Comparison of ENCODE assay signal across 11 cellular contexts in the genomic region with DNA sequence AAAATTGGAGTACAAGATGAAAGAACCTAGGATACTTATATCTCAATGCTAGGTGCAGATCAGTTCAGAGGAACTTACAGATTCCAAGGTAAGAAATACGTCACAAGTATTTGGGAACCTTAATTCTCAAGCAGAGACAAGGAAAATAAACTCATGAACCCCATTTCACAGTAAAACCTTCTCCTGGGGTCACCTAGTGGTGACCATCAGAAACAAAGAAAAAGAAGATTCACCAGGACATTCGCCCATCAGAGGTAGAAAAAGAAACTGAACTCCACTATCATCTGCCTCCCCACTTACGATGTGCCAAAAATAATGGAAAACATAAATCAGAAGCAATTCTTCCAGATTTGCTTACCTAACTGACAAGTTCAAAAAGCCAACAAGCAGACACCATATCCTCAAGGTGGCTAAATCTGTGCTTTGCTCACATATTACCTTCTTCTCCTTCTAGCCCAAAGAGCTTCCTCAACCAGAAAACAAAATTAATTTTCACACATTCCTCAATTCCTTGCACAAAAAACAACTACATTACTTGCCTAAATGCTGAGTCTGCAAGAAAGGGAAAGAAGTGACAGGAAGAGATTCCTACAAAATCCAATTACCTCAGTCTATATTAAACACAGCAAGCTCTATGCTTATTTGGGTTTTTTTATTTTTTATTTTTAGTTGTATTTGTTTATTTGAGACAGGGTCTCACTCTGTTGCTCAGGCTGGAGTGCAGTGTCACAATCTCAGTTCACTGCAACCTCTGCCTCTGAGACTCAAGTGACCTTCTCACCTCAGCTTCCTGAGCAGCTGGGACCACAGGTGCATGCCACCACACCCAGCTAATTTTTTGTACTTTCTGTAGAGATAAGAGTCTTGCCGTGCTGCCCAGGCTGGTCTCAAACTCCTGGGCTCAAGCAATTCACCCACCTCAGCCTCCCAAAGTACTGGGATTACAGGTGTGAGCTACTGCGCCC. TPM values are rescaled to one million over a fixed set of nuclear protein-coding genes. Genes with fewer than 3 reads are reported as not detected.
A peak's percentile ranks its signal among the peaks of the same experiment; 100 is the strongest.
DNase-seq lines count a peak whose midpoint lies in the region; ATAC-seq and TF ChIP-seq lines count a peak whose summit lies in the region.
"Had no signal": no experiment of that assay in that cellular context is flagged by ENCODE, and none has a peak within 500 bp of the region (broad histone marks: within the 10 kb centered on the region; RNA-seq: fewer than 3 reads in every experiment).

No MANE protein-coding gene starts in this region.

- no peaks in the 10 kb centered on the region for H3K9me2 ChIP-seq in GM23338 (ENCODE audit: insufficient read depth)

- peaks cover 18% of the 10 kb centered on the region for H3K36me3 Mint-ChIP-seq in CD8-positive, alpha-beta T cell
- H3K36me3 Mint-ChIP-seq in GM23338 (ENCODE audit: low read depth): peaks cover 12% of the 10 kb centered on the region
- peaks cover 10% of the 10 kb centered on the region for H3K36me3 Mint-ChIP-seq in activated B cell treated with CpG ODN at 0.5 μM for 24 hours (ENCODE audit: low read depth)
- H3K36me3 Mint-ChIP-seq in naive B cell: no peaks in the 10 kb centered on the region

- H4K20me1 ChIP-seq in GM23338 (replicated peaks; ENCODE audit: insufficient read depth): peaks cover 37% of the 10 kb centered on the region

- H2AFZ ChIP-seq in GM23338: no peak overlapping the region

- no peaks in the 10 kb centered on the region for H3K36me3 ChIP-seq in CD8-positive, alpha-beta T cell (ENCODE audit: insufficient read depth, low read length)
- H3K36me3 ChIP-seq in GM23338 (ENCODE audit: insufficient read depth): no peaks in the 10 kb centered on the region

- peaks cover 91% of the 10 kb centered on the region for H3K79me2 ChIP-seq in GM23338 (replicated peaks; ENCODE audit: insufficient read depth)

- peak overlapping the region; percentile 49 for H3K4me3 Mint-ChIP-seq in CD8-positive, alpha-beta T cell
- no peak overlapping the region for H3K4me3 Mint-ChIP-seq in GM23338
- peak overlapping the region; percentile 29 for H3K4me3 Mint-ChIP-seq in activated B cell treated with CpG ODN at 0.5 μM for 24 hours
- peak overlapping the region in 5 of 8 donors; percentile 7 to 76 (median 33) for H3K4me3 Mint-ChIP-seq in naive B cell

- peaks cover 5% of the 10 kb centered on the region; the same call in 1 of the 2 replicates for H3F3A ChIP-seq in GM23338 (replicated peaks; ENCODE audit: low read depth)

- H3K4me2 ChIP-seq in GM23338: no peak overlapping the region

- peaks cover 33% of the 10 kb centered on the region for H3K4me1 ChIP-seq in CD8-positive, alpha-beta T cell (ENCODE audit: insufficient read depth, low read length)
- peaks cover 12% of the 10 kb centered on the region; the same call in 1 of the 2 replicates for H3K4me1 ChIP-seq in GM23338 (ENCODE audit: insufficient read depth)

- POLR2A ChIA-PET in CD8-positive, alpha-beta T cell (lab: Charles Lee): interaction anchor here (1.2 to 1.5 kb wide), 3 partner anchors 9 to 28 kb away, joined by 3 to 4 read pairs (median 4); no protein-coding TSS in a partner anchor
- POLR2A ChIA-PET in activated B cell treated with CpG ODN at 0.5 μM for 24 hours (lab: Charles Lee): interaction anchor here (0.6 to 1.2 kb wide), 2 partner anchors 69 to 200 kb away, joined by 3 to 4 read pairs; partner anchors contain the start of gene ZNF143

- CTCF ChIA-PET in CD8-positive, alpha-beta T cell (lab: Charles Lee): interaction anchor here (0.6 to 1.3 kb wide), 4 partner anchors 10 to 71 kb away, joined by 3 to 5 read pairs (median 3); no protein-coding TSS in a partner anchor
- CTCF ChIA-PET in activated B cell treated with CpG ODN at 0.5 μM for 24 hours (lab: Charles Lee): interaction anchor here (1.0 kb wide), 1 partner anchor 57 kb away, joined by 3 read pairs; no protein-coding TSS in a partner anchor

- no peaks in the 10 kb centered on the region for H3K9me3 ChIP-seq in CD8-positive, alpha-beta T cell (ENCODE audit: low read length)

- ATAC-seq in CD8-positive, alpha-beta T cell: no peak
- ATAC-seq in GM23338 (no peak), activated B cell treated with CpG ODN at 0.5 μM for 24 hours (ENCODE audit: low read depth) (no peak), naive B cell (ENCODE audit: low read depth in 2 of 2) (peak; percentile 9 to 20), GM21381 (IDR thresholded peaks at IDR 0.05; ENCODE audit: unreplicated experiment) (no peak)
- ATAC-seq: stimulated activated naive CD8-positive, alpha-beta T cell treated with anti-CD3 and anti-CD28 coated beads, Interleukin-15, Interleukin-2, amounts not matched to agents 100 U/mL and 50 U/mL, for 24 hours had no signal

- no peaks in the 10 kb centered on the region for H3K27me3 Mint-ChIP-seq in CD8-positive, alpha-beta T cell (ENCODE audit: low read depth)
- H3K27me3 Mint-ChIP-seq in GM23338 (ENCODE audit: insufficient read depth, low read depth, poor library complexity) (peaks cover 6% of the 10 kb centered on the region), activated B cell treated with CpG ODN at 0.5 μM for 24 hours (no peaks in the 10 kb centered on the region), naive B cell (no peaks in the 10 kb centered on the region)

- intact Hi-C loops in CD8-positive, alpha-beta T cell (cut with DNase I, micrococcal nuclease): loop anchor here (5.0 kb wide), 4 partner anchors 58 to 122 kb away; partner anchors contain the start of gene IPO7 (in 2 of the 2)
- intact Hi-C loops in activated B cell treated with CpG ODN at 0.5 μM for 24 hours (cut with micrococcal nuclease): loop anchor here (5.0 kb wide), 2 partner anchors 48 to 93 kb away; no protein-coding TSS in a partner anchor

- no peak for TF ChIP-seq CTCF in CD8-positive, alpha-beta T cell (IDR thresholded peaks at IDR 0.05)
- TF ChIP-seq CTCF in GM23338 (conservative IDR thresholded peaks at IDR 0.05; ENCODE audit: low read depth in 2 of 2) (peak; percentile 48 to 57), activated B cell treated with CpG ODN at 0.5 μM for 24 hours (IDR thresholded peaks at IDR 0.05) (no peak)

- DNase-seq in CD8-positive, alpha-beta T cell: peak in 1 of 7 experiments; percentile 14
- DNase-seq in GM23338 (ENCODE audit: low spot score) (peak; percentile 43), activated B cell treated with CpG ODN at 0.5 μM for 24 hours (no peak), naive B cell (no peak), amygdala (lab: John Stamatoyannopoulos, UW) (no peak), Kasumi-1 (lab: John Stamatoyannopoulos, UW) (no peak), inferior parietal cortex (ENCODE audit: extremely low spot score) (no peak)
- DNase-seq: activated CD4-positive, alpha-beta T cell treated with anti-CD3 and anti-CD28 coated beads, Interleukin-2, amount 50 U/mL, for 4 hours; cortex of kidney; stimulated activated naive CD8-positive, alpha-beta T cell treated with anti-CD3 and anti-CD28 coated beads, Interleukin-15, Interleukin-2, amounts not matched to agents 100 U/mL and 50 U/mL, for 24 hours had no signal

- no peak overlapping the region for H3K27ac ChIP-seq in CD8-positive, alpha-beta T cell (ENCODE audit: low read depth, low read length)
- H3K27ac ChIP-seq in GM23338 (ENCODE audit: low read depth): 0 out of 2 replicates have a peak overlapping the region, but pooled peaks have one; percentile 28

- H3K27ac Mint-ChIP-seq in CD8-positive, alpha-beta T cell: peak overlapping the region; percentile 77
- H3K27ac Mint-ChIP-seq in GM23338 (peak overlapping the region; percentile 2; the same call in 1 of the 2 replicates), activated B cell treated with CpG ODN at 0.5 μM for 24 hours (peak overlapping the region; percentile 67), naive B cell (peak overlapping the region in 3 of 6 donors; percentile 60 to 93 (median 75))

- no peaks in the 10 kb centered on the region for H3K9me3 Mint-ChIP-seq in CD8-positive, alpha-beta T cell
- H3K9me3 Mint-ChIP-seq in GM23338 (no peaks in the 10 kb centered on the region), activated B cell treated with CpG ODN at 0.5 μM for 24 hours (no peaks in the 10 kb centered on the region), naive B cell (peaks cover 0 to 3% (median 0%) of the 10 kb centered on the region in 7 donors)

- no peaks in the 10 kb centered on the region for H3K27me3 ChIP-seq in CD8-positive, alpha-beta T cell (ENCODE audit: insufficient read depth, low read length)
- no peaks in the 10 kb centered on the region for H3K27me3 ChIP-seq in GM23338 (ENCODE audit: insufficient read depth)

- H3K4me3 ChIP-seq in CD8-positive, alpha-beta T cell (ENCODE audit: low read depth, low read length): no peak overlapping the region
- no peak overlapping the region for H3K4me3 ChIP-seq in GM23338

- H3K4me1 Mint-ChIP-seq in CD8-positive, alpha-beta T cell (ENCODE audit: low read depth): peaks cover 45% of the 10 kb centered on the region
- H3K4me1 Mint-ChIP-seq in GM23338: peaks cover 20% of the 10 kb centered on the region
- peaks cover 40% of the 10 kb centered on the region for H3K4me1 Mint-ChIP-seq in activated B cell treated with CpG ODN at 0.5 μM for 24 hours
- H3K4me1 Mint-ChIP-seq in naive B cell: peaks cover 24 to 38% (median 37%) of the 10 kb centered on the region in 3 donors

TF ChIP-seq in GM23338, 12 proteins besides CTCF, POLR2A, EP300 and RAD21 (continues in another document):
- TF ChIP-seq NANOG (IDR thresholded peaks at IDR 0.05; ENCODE audit: borderline replicate concordance): no peak
- no peak for TF ChIP-seq EZH2phosphoT487 (IDR thresholded peaks at IDR 0.05; ENCODE audit: unreplicated experiment)

RNA-seq across cellular contexts. Expression of gene DENND5A, which starts 4.7 kb away (rescaled TPM):
- total RNA-seq in CD8-positive, alpha-beta T cell: 10 to 100 TPM; 78.8 to 81.7 TPM
- total RNA-seq in GM23338 (2014; rRNA removed; shearing (Covaris generic)): 49.1 and 56.3 TPM in 2 replicates
- 25.6 and 28.1 TPM in 2 replicates for polyA plus RNA-seq in GM23338 (2016; fragmentation: Nextera tagmentation; extraction: Ambion mirVana)
- 23.2 and 24.4 TPM in 2 replicates for total RNA-seq in activated B cell treated with CpG ODN at 0.5 μM for 24 hours
- polyA plus RNA-seq in naive B cell (ENCODE audit: low read depth in 6 of 6): 10 to 100 TPM; 12.1 to 22.9 (median 17.3) TPM

RNA-seq across cellular contexts. Expression of gene TMEM41B, which starts 53.9 kb away (rescaled TPM):
- total RNA-seq in CD8-positive, alpha-beta T cell: 10 to 100 TPM; 36.8 TPM
- 53.8 and 75.9 TPM in 2 replicates for total RNA-seq in GM23338 (2014; rRNA removed; shearing (Covaris generic))
- polyA plus RNA-seq in GM23338 (2016; fragmentation: Nextera tagmentation; extraction: Ambion mirVana) (31.8 and 34.4 TPM in 2 replicates), naive B cell (ENCODE audit: low read depth in 6 of 6) (10 to 100 TPM in 1 of 6 donors, 1 to 10 TPM in 5; 5.2 to 10.4 (median 6.0) TPM)
- 19.4 and 21.7 TPM in 2 replicates for total RNA-seq in activated B cell treated with CpG ODN at 0.5 μM for 24 hours

Comparison
In these comparisons a context has a peak if more than half of its experiments do, and no peak if none do; other contexts are left out.
1. ATAC-seq: peak in naive B cell (2 of 2); none in CD8-positive, alpha-beta T cell (single experiment), GM23338 (single experiment), activated B cell treated with CpG ODN at 0.5 μM for 24 hours (single experiment) and GM21381 (single experiment).
2. CTCF ChIP-seq: peak in GM23338 (2 of 2); none in CD8-positive, alpha-beta T cell (single experiment) and activated B cell treated with CpG ODN at 0.5 μM for 24 hours (single experiment).